Comparison of ENCODE assay signal across 8 cellular contexts in the genomic region with DNA sequence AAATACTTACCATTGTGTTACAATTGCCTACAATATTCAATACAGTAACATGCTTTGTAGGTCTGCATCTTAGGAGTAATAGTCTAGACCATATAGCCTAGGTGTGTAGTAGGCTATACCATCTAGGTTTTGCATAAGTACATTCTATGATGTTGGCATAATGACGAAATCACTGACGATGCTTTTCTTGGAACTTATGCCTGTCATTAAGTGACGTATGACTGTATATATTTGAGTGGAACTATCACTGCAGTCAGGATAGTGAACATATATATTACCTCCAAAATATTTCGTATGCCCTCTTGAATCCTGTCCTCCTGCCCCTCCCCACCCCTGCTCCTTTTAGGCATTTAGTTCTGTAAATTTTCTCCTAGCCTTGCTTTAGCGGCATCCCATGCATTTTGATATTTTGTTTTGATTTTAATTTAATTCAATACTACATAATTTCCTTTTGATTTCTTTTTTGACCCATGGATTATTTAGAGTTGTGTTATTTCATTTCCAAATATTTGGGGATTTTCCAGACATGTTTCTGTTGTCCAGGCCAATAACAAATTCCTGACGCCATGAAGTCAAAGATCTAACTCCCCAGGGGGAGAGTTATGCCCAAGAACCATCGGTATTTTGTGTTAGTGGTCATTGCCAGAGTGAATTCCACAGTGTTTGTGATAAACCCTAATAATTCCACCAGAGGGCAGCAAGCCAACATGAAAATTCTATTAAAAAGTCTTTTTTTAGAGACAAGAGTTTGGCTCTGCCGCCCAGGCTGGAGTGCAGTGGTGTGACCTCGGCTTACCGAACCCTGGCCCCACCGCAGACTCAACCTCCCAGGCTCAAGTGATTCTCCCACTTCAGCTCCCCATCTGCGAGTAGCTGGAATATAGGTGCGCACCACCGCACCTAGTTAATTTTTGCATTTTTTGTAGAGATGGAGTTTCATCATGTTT. TPM values are rescaled to one million over a fixed set of nuclear protein-coding genes. Genes with fewer than 3 reads are reported as not detected.
A peak's percentile ranks its signal among the peaks of the same experiment; 100 is the strongest.
DNase-seq lines count a peak whose midpoint lies in the region; ATAC-seq and TF ChIP-seq lines count a peak whose summit lies in the region.

No MANE protein-coding gene starts in this region.

- no peaks in the 10 kb centered on the region for H3K27me3 ChIP-seq in CD4-positive, alpha-beta memory T cell (ENCODE audit: insufficient read depth, low read length)

- H3K36me3 ChIP-seq in CD4-positive, alpha-beta memory T cell (ENCODE audit: insufficient read depth, low read length), result peaks cover 5% of the 10 kb centered on the region

- POLR2A ChIA-PET in CD4-positive, alpha-beta memory T cell (lab: Charles Lee; ENCODE audit: partially characterized antibody), result interaction anchor here (0.9 to 4.6 kb wide), 13 partner anchors 11 to 128 kb away, joined by 4 to 249 read pairs (median 9); partner anchors contain the start of gene CASP8
- POLR2A ChIA-PET in HEK293T (lab: Yijun Ruan, JAX), result no interaction called here

- CTCF ChIA-PET in CD4-positive, alpha-beta memory T cell (lab: Charles Lee; ENCODE audit: partially characterized antibody), result interaction anchor here (0.6 to 4.6 kb wide), 37 partner anchors 9 to 942 kb away, joined by 3 to 280 read pairs (median 4); partner anchors contain the start of genes CASP10, CASP8, STRADB and TRAK2
- CTCF ChIA-PET in HEK293T (lab: Yijun Ruan, JAX), result interaction anchor here (0.8 to 1.1 kb wide), 2 partner anchors 53 to 115 kb away, joined by 4 read pairs; partner anchors contain the start of gene CASP10

- H3K27ac Mint-ChIP-seq in CD4-positive, alpha-beta memory T cell, result peak overlapping the region; percentile 91 to 98 (median 94)

- H3K36me3 Mint-ChIP-seq in CD4-positive, alpha-beta memory T cell, result peaks cover 36% of the 10 kb centered on the region in 2 donors

- peaks cover 62% of the 10 kb centered on the region for H3K4me1 ChIP-seq in CD4-positive, alpha-beta memory T cell (ENCODE audit: insufficient read depth, low read length)

- no peaks in the 10 kb centered on the region for H3K9me3 ChIP-seq in CD4-positive, alpha-beta memory T cell (ENCODE audit: control insufficient read depth in 1 of 2, low read length in 2 of 2)

- H3K4me1 Mint-ChIP-seq in CD4-positive, alpha-beta memory T cell, result peaks cover 46 to 76% (median 56%) of the 10 kb centered on the region in 4 donors

- peak overlapping the region; percentile 78 to 98 (median 96) for H3K4me3 Mint-ChIP-seq in CD4-positive, alpha-beta memory T cell

- H3K4me3 ChIP-seq in CD4-positive, alpha-beta memory T cell (ENCODE audit: low read length in 2 of 2), result peak overlapping the region; percentile 56 to 94

- no peak for ATAC-seq in HG03432 (IDR thresholded peaks at IDR 0.05; ENCODE audit: unreplicated experiment)

- no peaks in the 10 kb centered on the region for H3K27me3 Mint-ChIP-seq in CD4-positive, alpha-beta memory T cell

- DNase-seq in CD4-positive, alpha-beta memory T cell, result peak; percentile 70 to 76 (median 70)
- DNase-seq in HEK293T (ENCODE audit: extremely low spot score) (peak; percentile 48), OCI-M1 (lab: John Stamatoyannopoulos, UW) (peak; percentile 91), germinal center (ENCODE audit: low spot score) (peak; percentile 30), pons (ENCODE audit: low spot score) (peak; percentile 83), NCI-H2029 (lab: John Stamatoyannopoulos, UW) (no peak)
- DNase-seq in activated naive CD4-positive, alpha-beta T cell treated with Interleukin-2 at 50 U/mL for 16 hours, result peak; percentile 34

- intact Hi-C loops in CD4-positive, alpha-beta memory T cell (cut with micrococcal nuclease), result loop anchor here (1.0 to 10.0 kb wide), 7 partner anchors 22 to 1029 kb away; partner anchors contain the start of genes NOP58, STRADB and TRAK2

- H3K9me3 Mint-ChIP-seq in CD4-positive, alpha-beta memory T cell, result peaks cover 0 to 3% (median 0%) of the 10 kb centered on the region in 8 donors

- H3K27ac ChIP-seq in CD4-positive, alpha-beta memory T cell (ENCODE audit: low read depth, low read length), result peak overlapping the region; percentile 84

TF ChIP-seq in HEK293T, 16 proteins besides CTCF, POLR2A, EP300 and RAD21:
- TF ChIP-seq SP1 (IDR thresholded peaks at IDR 0.05) (no peak), BHLHE40 (IDR thresholded peaks at IDR 0.05; ENCODE audit: borderline replicate concordance) (no peak), NFRKB (IDR thresholded peaks at IDR 0.05) (no peak), LEF1 (IDR thresholded peaks at IDR 0.05; ENCODE audit: borderline replicate concordance) (no peak), CTBP1 (IDR thresholded peaks at IDR 0.05; ENCODE audit: borderline replicate concordance) (no peak), ZNF384 (IDR thresholded peaks at IDR 0.05) (no peak), FOXK2 (IDR thresholded peaks at IDR 0.05) (no peak), TARDBP (IDR thresholded peaks at IDR 0.05) (no peak), ELF4 (IDR thresholded peaks at IDR 0.05) (no peak), L3MBTL2 (conservative IDR thresholded peaks at IDR 0.05) (no peak), HDGF (IDR thresholded peaks at IDR 0.05; ENCODE audit: borderline replicate concordance) (no peak), FOXA1 (IDR thresholded peaks at IDR 0.05) (no peak), SUZ12 (IDR thresholded peaks at IDR 0.05) (no peak), ARNT (IDR thresholded peaks at IDR 0.05) (no peak)
- TF ChIP-seq, protein P1, sequence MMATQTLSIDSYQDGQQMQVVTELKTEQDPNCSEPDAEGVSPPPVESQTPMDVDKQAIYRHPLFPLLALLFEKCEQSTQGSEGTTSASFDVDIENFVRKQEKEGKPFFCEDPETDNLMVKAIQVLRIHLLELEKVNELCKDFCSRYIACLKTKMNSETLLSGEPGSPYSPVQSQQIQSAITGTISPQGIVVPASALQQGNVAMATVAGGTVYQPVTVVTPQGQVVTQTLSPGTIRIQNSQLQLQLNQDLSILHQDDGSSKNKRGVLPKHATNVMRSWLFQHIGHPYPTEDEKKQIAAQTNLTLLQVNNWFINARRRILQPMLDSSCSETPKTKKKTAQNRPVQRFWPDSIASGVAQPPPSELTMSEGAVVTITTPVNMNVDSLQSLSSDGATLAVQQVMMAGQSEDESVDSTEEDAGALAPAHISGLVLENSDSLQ (IDR thresholded peaks at IDR 0.05), result no peak

RNA-seq across cellular contexts. Expression of gene CASP8, which starts 24.2 kb away (rescaled TPM):
- 100 to 1,000 TPM; 199 to 200 TPM for total RNA-seq in CD4-positive, alpha-beta memory T cell
- 100 to 1,000 TPM in 1 of 2 donors, 10 to 100 TPM in 1; 30.6 to 108 TPM for polyA plus RNA-seq in CD4-positive, alpha-beta memory T cell

RNA-seq across cellular contexts. Expression of gene CASP10, which starts 53.2 kb away (rescaled TPM):
- total RNA-seq in CD4-positive, alpha-beta memory T cell, result 10 to 100 TPM; 30.6 to 36.6 TPM
- polyA plus RNA-seq in CD4-positive, alpha-beta memory T cell, result 10 to 100 TPM; 15.3 to 15.5 TPM
